ENCODE assay signal across 7 cellular contexts in the genomic region with DNA sequence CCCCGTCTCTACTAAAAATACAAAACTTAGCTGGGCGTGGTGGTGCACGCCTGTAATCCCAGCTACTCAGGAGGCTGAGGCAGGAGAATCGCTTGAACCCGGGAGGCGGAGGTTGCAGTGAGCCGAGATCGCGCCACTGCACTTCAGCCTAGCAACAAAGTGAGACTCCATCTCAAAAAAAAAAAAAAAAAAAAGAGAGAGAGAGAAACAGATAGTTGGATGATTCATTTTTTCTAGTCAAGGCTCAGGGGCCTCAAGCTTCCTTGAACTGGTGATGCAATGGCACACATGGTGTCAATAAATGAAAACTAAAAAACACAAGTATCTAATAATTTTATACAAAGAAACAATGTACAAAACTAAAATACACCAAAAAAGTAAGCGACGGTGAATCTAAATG.
A peak's percentile ranks its signal among the peaks of the same experiment; 100 is the strongest.
DNase-seq lines count a peak whose midpoint lies in the region; ATAC-seq, FAIRE-seq and TF ChIP-seq lines count a peak whose summit lies in the region.
"Not testable (repeated sequence)": the region's sequence is repeated elsewhere in the genome, so short reads cannot be mapped to it uniquely, and the experiment has no call there.

No MANE protein-coding gene starts in this region.

- H3K4me2 ChIP-seq in K562 (ENCODE audit: insufficient read depth, low read length): not testable (repeated sequence)

- not testable (repeated sequence) for TF ChIP-seq CTCF in NB4 (IDR thresholded peaks at IDR 0.05; ENCODE audit: low read depth, low read length); K562 (IDR thresholded peaks at IDR 0.05 in 2 of 3, conservative IDR thresholded peaks at IDR 0.05 in 1 of 3; ENCODE audit: insufficient read depth in 2 of 3, low read depth in 1 of 3, low read length in 3 of 3); fibroblast of mammary gland (conservative IDR thresholded peaks at IDR 0.05; ENCODE audit: control insufficient read depth, insufficient read depth, low read depth, low read length)

- not testable (repeated sequence) for H2AFZ ChIP-seq in K562 (ENCODE audit: low read depth, low read length)

- peak; percentile 52 to 57 for ATAC-seq in activated CD4-positive, CD25-positive, alpha-beta regulatory T cell treated with anti-CD3 and anti-CD28 coated beads, Interleukin-2, amount 50 U/mL, for 24 hours
- not testable (repeated sequence) for ATAC-seq in K562
- ATAC-seq in natural killer cell treated with Interleukin-12 subunit alpha and Interleukin-12 subunit beta and Interleukin-15 and Interleukin-18, amount 100 ng/mL, for 72 hours: peak; percentile 53 to 73

- FAIRE-seq in K562 (lab: Jason Lieb, UNC): not testable (repeated sequence)

- DNase-seq in EL (peak; percentile 11), NB4 (ENCODE audit: low read depth) (peak; percentile 54), fibroblast of mammary gland (ENCODE audit: low read depth) (peak; percentile 43)
- peak; percentile 25 for DNase-seq in activated naive CD4-positive, alpha-beta T cell treated with Interleukin-2 at 50 U/mL for 16 hours
- not testable (repeated sequence) for DNase-seq in K562 (ENCODE audit: extremely low read depth in 1 of 4, low spot score in 3 of 4); natural killer cell treated with Interleukin-12 subunit alpha and Interleukin-12 subunit beta and Interleukin-15 and Interleukin-18, amount 100 ng/mL, for 72 hours (ENCODE audit: low spot score)

- TF ChIP-seq POLR2A in NB4 (IDR thresholded peaks at IDR 0.05; ENCODE audit: extremely low read depth, insufficient read length); K562 (conservative IDR thresholded peaks at IDR 0.05): not testable (repeated sequence)

- H3K4me1 ChIP-seq in K562 (replicated peaks in 1 of 2; ENCODE audit: control insufficient read depth in 2 of 2, insufficient read depth in 2 of 2, low read length in 2 of 2): not testable (repeated sequence)

- intact Hi-C loops in K562 (cut with micrococcal nuclease): not testable (repeated sequence)

- CTCF ChIA-PET in K562 (lab: Yijun Ruan, JAX; ENCODE audit: low intra/inter-chr PET ratio): not testable (repeated sequence)

- H3K4me3 Mint-ChIP-seq in natural killer cell treated with Interleukin-12 subunit alpha and Interleukin-12 subunit beta and Interleukin-15 and Interleukin-18, amount 100 ng/mL, for 72 hours: peak overlapping the region; percentile 71

- POLR2A ChIA-PET in K562 (lab: Yijun Ruan, JAX): interaction anchor here (0.6 kb wide), 1 partner anchor 836 kb away, joined by 3 read pairs; no protein-coding TSS in a partner anchor

- not testable (repeated sequence) for H3K9ac ChIP-seq in K562 (ENCODE audit: insufficient read depth in 1 of 2, low read depth in 2 of 2, low read length in 2 of 2)

- H3K4me1 Mint-ChIP-seq in natural killer cell treated with Interleukin-12 subunit alpha and Interleukin-12 subunit beta and Interleukin-15 and Interleukin-18, amount 100 ng/mL, for 72 hours (ENCODE audit: low read depth in 2 of 2): peaks cover 57 to 65% of the 10 kb centered on the region in 2 donors

- not testable (repeated sequence) for H4K20me1 ChIP-seq in K562 (replicated peaks; ENCODE audit: control insufficient read depth, insufficient read depth, low read length)

- not testable (repeated sequence) for H3K9me1 ChIP-seq in K562 (ENCODE audit: control insufficient read depth, insufficient read depth, low read length)

- not testable (repeated sequence) for H3K36me3 ChIP-seq in K562 (ENCODE audit: control insufficient read depth, insufficient read depth, low read length)

- not testable (repeated sequence) for H3K4me3 ChIP-seq in NB4 (ENCODE audit: low read depth, low read length); K562; fibroblast of mammary gland (ENCODE audit: control insufficient read depth, low read depth, low read length)

- 3% methylated on average over 5 of the region's 11 CpGs for WGBS in K562 (ENCODE audit: insufficient coverage, low coverage, missing lambda C conversion rate)

- H3K79me2 ChIP-seq in K562 (ENCODE audit: control insufficient read depth, insufficient read depth, low read length): not testable (repeated sequence)

- H3K9me3 Mint-ChIP-seq in natural killer cell treated with Interleukin-12 subunit alpha and Interleukin-12 subunit beta and Interleukin-15 and Interleukin-18, amount 100 ng/mL, for 72 hours: peaks cover 13% of the 10 kb centered on the region

- peaks cover 16% of the 10 kb centered on the region for H3K36me3 Mint-ChIP-seq in natural killer cell treated with Interleukin-12 subunit alpha and Interleukin-12 subunit beta and Interleukin-15 and Interleukin-18, amount 100 ng/mL, for 72 hours

- TF ChIP-seq EP300 in K562 (IDR thresholded peaks at IDR 0.05; ENCODE audit: low read length): not testable (repeated sequence)

- peaks cover 9 to 16% of the 10 kb centered on the region in 2 experiments; a peak in 3 of 5 replicates for H3K27me3 ChIP-seq in K562 (ENCODE audit: control insufficient read depth in 2 of 2, insufficient read depth in 2 of 2, low read length in 2 of 2)

- H3K27ac ChIP-seq in K562 (ENCODE audit: extremely low read depth, low read depth, low read length): not testable (repeated sequence)

- H3K9me3 ChIP-seq in K562 (replicated peaks; ENCODE audit: control insufficient read depth, insufficient read depth, low read depth, low read length): not testable (repeated sequence)

- not testable (repeated sequence) for TF ChIP-seq RAD21 in K562 (CRISPR knock-in tag; conservative IDR thresholded peaks at IDR 0.05 in 1 of 2, IDR thresholded peaks at IDR 0.05 in 1 of 2)

- in situ Hi-C loops in K562 (cut with MboI): not testable (repeated sequence)

- H3K27ac Mint-ChIP-seq in natural killer cell treated with Interleukin-12 subunit alpha and Interleukin-12 subunit beta and Interleukin-15 and Interleukin-18, amount 100 ng/mL, for 72 hours: peak overlapping the region; percentile 92 to 94

- not testable (repeated sequence) for H3K27me3 Mint-ChIP-seq in natural killer cell treated with Interleukin-12 subunit alpha and Interleukin-12 subunit beta and Interleukin-15 and Interleukin-18, amount 100 ng/mL, for 72 hours

- BruUV-seq in K562 (replicated peaks; lab: Mats Ljungman, UMichigan): not testable (repeated sequence)

TF ChIP-seq in K562, 482 proteins besides CTCF, POLR2A, EP300 and RAD21:
- TF ChIP-seq, protein P1, sequence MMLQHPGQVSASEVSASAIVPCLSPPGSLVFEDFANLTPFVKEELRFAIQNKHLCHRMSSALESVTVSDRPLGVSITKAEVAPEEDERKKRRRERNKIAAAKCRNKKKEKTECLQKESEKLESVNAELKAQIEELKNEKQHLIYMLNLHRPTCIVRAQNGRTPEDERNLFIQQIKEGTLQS (IDR thresholded peaks at IDR 0.05): peak; percentile 13; the same call in 1 of the 2 replicates
- TF ChIP-seq, protein P1 (CRISPR knock-in tag; conservative IDR thresholded peaks at IDR 0.05): not testable (repeated sequence)
